ENCODE assay signal across 1 cellular context in the genomic region with DNA sequence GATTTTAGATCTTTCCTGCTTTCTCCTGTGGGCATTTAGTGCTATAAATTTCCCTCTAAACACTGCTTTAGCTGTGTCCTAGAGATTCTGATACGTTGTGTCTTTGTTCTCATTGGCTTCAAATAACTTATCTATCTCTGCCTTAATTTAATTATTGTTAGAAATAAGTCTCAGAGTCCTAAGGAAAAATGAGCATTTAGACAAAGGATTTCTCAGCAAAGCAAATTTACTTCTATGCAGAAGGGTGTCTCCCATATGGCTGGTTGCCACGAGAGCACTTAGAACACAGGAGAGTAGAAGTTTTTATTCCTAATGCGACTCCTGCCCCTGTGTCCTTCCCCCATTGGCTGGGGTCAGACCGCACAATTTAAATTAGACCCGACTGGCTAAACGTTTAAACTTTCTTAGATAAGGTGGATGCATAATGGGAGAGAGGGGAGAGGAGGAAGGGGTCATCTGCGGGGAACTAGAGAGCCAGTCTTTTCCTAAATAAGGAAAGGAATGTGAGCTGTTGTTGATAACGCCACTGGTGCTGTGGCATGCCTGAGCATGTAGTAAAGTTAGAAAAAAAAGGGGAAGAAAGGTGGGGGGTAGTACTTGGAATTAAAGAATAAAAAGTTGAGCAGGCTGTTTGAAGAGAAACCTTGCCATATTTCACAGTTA.
TF ChIP-seq lines count a peak whose summit lies in the region.

No MANE protein-coding gene starts in this region.

TF ChIP-seq in K562, 482 proteins besides CTCF, POLR2A, EP300 and RAD21 (continued from another document):
- TF ChIP-seq, protein P1, sequence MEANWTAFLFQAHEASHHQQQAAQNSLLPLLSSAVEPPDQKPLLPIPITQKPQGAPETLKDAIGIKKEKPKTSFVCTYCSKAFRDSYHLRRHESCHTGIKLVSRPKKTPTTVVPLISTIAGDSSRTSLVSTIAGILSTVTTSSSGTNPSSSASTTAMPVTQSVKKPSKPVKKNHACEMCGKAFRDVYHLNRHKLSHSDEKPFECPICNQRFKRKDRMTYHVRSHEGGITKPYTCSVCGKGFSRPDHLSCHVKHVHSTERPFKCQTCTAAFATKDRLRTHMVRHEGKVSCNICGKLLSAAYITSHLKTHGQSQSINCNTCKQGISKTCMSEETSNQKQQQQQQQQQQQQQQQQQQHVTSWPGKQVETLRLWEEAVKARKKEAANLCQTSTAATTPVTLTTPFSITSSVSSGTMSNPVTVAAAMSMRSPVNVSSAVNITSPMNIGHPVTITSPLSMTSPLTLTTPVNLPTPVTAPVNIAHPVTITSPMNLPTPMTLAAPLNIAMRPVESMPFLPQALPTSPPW (CRISPR knock-in tag; IDR thresholded peaks at IDR 0.05) = peak; percentile 69
- TF ChIP-seq KDM5B (IDR thresholded peaks at IDR 0.05; ENCODE audit: insufficient replicate concordance, low read depth, low read length) (no peak), POLR2B (IDR thresholded peaks at IDR 0.05; ENCODE audit: low read depth, partially characterized antibody) (no peak), SMAD1 (IDR thresholded peaks at IDR 0.05; ENCODE audit: low read depth, low read length, partially characterized antibody) (no peak), ELF2 (CRISPR knock-in tag; IDR thresholded peaks at IDR 0.05) (no peak), ZNF41 (CRISPR knock-in tag; conservative IDR thresholded peaks at IDR 0.05) (no peak), GTF2A2 (tag; IDR thresholded peaks at IDR 0.05) (no peak), RBM25 (IDR thresholded peaks at IDR 0.05; ENCODE audit: low read depth, low read length, severe bottlenecking) (peak; percentile 14), L3MBTL2 (IDR thresholded peaks at IDR 0.05) (peak; percentile 54; the same call in 1 of the 2 replicates), MCM7 (IDR thresholded peaks at IDR 0.05) (no peak), MAFG (tag; conservative IDR thresholded peaks at IDR 0.05) (no peak), CBX2 (IDR thresholded peaks at IDR 0.05; ENCODE audit: insufficient read depth, low read length, poor library complexity, severe bottlenecking) (no peak), DNMT1 (IDR thresholded peaks at IDR 0.05) (no peak), ZNF644 (tag; IDR thresholded peaks at IDR 0.05; ENCODE audit: low read depth) (no peak), ZFX (CRISPR knock-in tag; IDR thresholded peaks at IDR 0.05) (no peak), PHF20 (IDR thresholded peaks at IDR 0.05; ENCODE audit: partially characterized antibody) (no peak), NBN (IDR thresholded peaks at IDR 0.05; ENCODE audit: low read depth) (peak; percentile 58; the same call in 1 of the 2 replicates), MTA3 (IDR thresholded peaks at IDR 0.05; ENCODE audit: borderline replicate concordance) (peak; percentile 66; the same call in 1 of the 2 replicates), ZNF12 (CRISPR knock-in tag; IDR thresholded peaks at IDR 0.05) (no peak), EGR1 (conservative IDR thresholded peaks at IDR 0.05) (no peak), TCF3 (CRISPR knock-in tag; IDR thresholded peaks at IDR 0.05) (peak; percentile 56), CXXC5 (CRISPR knock-in tag; IDR thresholded peaks at IDR 0.05) (peak; percentile 56), FOXP1 (CRISPR knock-in tag; IDR thresholded peaks at IDR 0.05) (no peak), PHF8 (IDR thresholded peaks at IDR 0.05; ENCODE audit: borderline replicate concordance, low read length) (no peak)
- TF ChIP-seq, protein P2, sequence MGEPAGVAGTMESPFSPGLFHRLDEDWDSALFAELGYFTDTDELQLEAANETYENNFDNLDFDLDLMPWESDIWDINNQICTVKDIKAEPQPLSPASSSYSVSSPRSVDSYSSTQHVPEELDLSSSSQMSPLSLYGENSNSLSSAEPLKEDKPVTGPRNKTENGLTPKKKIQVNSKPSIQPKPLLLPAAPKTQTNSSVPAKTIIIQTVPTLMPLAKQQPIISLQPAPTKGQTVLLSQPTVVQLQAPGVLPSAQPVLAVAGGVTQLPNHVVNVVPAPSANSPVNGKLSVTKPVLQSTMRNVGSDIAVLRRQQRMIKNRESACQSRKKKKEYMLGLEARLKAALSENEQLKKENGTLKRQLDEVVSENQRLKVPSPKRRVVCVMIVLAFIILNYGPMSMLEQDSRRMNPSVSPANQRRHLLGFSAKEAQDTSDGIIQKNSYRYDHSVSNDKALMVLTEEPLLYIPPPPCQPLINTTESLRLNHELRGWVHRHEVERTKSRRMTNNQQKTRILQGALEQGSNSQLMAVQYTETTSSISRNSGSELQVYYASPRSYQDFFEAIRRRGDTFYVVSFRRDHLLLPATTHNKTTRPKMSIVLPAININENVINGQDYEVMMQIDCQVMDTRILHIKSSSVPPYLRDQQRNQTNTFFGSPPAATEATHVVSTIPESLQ (CRISPR knock-in tag; IDR thresholded peaks at IDR 0.05) = peak; percentile 29; the same call in 1 of the 2 replicates
- TF ChIP-seq, protein P3, sequence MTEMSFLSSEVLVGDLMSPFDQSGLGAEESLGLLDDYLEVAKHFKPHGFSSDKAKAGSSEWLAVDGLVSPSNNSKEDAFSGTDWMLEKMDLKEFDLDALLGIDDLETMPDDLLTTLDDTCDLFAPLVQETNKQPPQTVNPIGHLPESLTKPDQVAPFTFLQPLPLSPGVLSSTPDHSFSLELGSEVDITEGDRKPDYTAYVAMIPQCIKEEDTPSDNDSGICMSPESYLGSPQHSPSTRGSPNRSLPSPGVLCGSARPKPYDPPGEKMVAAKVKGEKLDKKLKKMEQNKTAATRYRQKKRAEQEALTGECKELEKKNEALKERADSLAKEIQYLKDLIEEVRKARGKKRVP (CRISPR knock-in tag; IDR thresholded peaks at IDR 0.05) = no peak
- TF ChIP-seq, protein P4, sequence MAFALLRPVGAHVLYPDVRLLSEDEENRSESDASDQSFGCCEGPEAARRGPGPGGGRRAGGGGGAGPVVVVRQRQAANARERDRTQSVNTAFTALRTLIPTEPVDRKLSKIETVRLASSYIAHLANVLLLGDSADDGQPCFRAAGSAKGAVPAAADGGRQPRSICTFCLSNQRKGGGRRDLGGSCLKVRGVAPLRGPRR (CRISPR knock-in tag; IDR thresholded peaks at IDR 0.05) = no peak
- TF ChIP-seq, protein P5, sequence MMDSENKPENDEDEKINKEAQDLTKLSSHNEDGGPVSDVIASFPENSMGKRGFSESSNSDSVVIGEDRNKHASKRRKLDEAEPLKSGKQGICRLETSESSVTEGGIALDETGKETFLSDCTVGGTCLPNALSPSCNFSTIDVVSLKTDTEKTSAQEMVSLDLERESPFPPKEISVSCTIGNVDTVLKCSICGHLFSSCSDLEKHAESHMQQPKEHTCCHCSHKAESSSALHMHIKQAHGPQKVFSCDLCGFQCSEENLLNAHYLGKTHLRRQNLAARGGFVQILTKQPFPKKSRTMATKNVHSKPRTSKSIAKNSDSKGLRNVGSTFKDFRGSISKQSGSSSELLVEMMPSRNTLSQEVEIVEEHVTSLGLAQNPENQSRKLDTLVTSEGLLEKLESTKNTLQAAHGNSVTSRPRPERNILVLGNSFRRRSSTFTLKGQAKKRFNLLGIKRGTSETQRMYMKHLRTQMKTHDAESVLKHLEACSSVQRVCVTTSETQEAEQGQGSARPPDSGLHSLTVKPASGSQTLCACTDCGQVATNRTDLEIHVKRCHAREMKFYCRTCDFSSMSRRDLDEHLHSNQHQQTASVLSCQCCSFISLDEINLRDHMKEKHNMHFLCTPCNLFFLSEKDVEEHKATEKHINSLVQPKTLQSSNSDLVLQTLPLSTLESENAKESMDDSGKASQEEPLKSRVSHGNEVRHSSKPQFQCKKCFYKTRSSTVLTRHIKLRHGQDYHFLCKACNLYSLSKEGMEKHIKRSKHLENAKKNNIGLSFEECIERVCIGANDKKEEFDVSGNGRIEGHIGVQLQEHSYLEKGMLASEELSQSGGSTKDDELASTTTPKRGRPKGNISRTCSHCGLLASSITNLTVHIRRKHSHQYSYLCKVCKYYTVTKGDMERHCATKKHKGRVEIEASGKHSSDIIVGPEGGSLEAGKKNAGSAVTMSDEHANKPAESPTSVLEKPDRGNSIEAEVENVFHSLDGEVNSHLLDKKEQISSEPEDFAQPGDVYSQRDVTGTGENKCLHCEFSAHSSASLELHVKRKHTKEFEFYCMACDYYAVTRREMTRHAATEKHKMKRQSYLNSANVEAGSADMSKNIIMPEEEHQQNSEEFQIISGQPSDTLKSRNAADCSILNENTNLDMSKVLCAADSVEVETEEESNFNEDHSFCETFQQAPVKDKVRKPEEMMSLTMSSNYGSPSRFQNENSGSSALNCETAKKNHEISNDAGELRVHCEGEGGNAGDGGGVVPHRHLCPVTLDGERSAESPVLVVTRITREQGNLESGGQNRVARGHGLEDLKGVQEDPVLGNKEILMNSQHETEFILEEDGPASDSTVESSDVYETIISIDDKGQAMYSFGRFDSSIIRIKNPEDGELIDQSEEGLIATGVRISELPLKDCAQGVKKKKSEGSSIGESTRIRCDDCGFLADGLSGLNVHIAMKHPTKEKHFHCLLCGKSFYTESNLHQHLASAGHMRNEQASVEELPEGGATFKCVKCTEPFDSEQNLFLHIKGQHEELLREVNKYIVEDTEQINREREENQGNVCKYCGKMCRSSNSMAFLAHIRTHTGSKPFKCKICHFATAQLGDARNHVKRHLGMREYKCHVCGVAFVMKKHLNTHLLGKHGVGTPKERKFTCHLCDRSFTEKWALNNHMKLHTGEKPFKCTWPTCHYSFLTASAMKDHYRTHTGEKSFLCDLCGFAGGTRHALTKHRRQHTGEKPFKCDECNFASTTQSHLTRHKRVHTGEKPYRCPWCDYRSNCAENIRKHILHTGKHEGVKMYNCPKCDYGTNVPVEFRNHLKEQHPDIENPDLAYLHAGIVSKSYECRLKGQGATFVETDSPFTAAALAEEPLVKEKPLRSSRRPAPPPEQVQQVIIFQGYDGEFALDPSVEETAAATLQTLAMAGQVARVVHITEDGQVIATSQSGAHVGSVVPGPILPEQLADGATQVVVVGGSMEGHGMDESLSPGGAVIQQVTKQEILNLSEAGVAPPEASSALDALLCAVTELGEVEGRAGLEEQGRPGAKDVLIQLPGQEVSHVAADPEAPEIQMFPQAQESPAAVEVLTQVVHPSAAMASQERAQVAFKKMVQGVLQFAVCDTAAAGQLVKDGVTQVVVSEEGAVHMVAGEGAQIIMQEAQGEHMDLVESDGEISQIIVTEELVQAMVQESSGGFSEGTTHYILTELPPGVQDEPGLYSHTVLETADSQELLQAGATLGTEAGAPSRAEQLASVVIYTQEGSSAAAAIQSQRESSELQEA (IDR thresholded peaks at IDR 0.05; ENCODE audit: low read depth) = no peak
TF ChIP-seq in K562: peak in this region for 77.
